In the genomic region with DNA sequence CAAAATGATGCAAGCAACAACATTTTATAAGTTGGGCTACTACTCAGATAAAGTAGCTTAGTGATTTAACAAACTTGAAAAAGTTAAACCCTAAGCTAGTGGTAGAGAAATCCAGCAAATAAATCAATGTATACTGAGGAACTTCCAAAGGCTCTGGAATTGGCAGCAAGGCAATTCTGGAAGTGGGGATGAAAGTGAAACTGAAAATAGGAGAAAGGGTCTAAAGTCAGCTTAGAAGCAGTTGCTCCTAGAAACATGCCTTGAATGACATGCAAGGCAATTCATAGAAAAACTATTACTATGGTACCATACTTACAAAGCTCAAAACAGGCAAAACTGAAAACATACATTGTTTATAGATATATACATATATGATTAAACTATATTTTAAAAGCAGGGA, we compare ENCODE assay signal across 30 cellular contexts.
DNase-seq lines count a peak whose midpoint lies in the region; ATAC-seq, FAIRE-seq and TF ChIP-seq lines count a peak whose summit lies in the region.
"Had no signal": no experiment of that assay in that cellular context is flagged by ENCODE, and none has a peak within 500 bp of the region (broad histone marks: within the 10 kb centered on the region; RNA-seq: fewer than 3 reads in every experiment).

No MANE protein-coding gene starts in this region.

- ATAC-seq in SK-N-SH treated with all-trans-retinoic acid at 6 μM for 48 hours = peak; percentile 62
- ATAC-seq in WTC11 = no peak
- ATAC-seq: foreskin keratinocyte, heart left ventricle had no signal

- H3K9ac ChIP-seq in SK-N-SH = no peak overlapping the region
- H3K9ac ChIP-seq in smooth muscle cell (ENCODE audit: low read depth) = no peak overlapping the region
- no peak overlapping the region for H3K9ac ChIP-seq in endodermal cell (ENCODE audit: extremely low read depth, low read length, poor library complexity, severe bottlenecking)

- TF ChIP-seq RAD21 in SK-N-SH (IDR thresholded peaks at IDR 0.05; ENCODE audit: low read length) = no peak

- H3K79me2 ChIP-seq in SK-N-SH (ENCODE audit: insufficient read depth) (no peaks in the 10 kb centered on the region), smooth muscle cell (ENCODE audit: low read depth) (no peaks in the 10 kb centered on the region)

- FAIRE-seq in islet of Langerhans (lab: Jason Lieb, UNC) = peak; percentile 5

- H3K4me2 ChIP-seq in SK-N-SH (no peak overlapping the region), smooth muscle cell (peak overlapping the region; percentile 65)

- H3K9me3 ChIP-seq in SK-N-SH = no peaks in the 10 kb centered on the region; the same call in none of the 2 replicates
- H3K9me3 ChIP-seq in smooth muscle cell (replicated peaks; ENCODE audit: low read depth) = no peaks in the 10 kb centered on the region
- peaks cover 21% of the 10 kb centered on the region for H3K9me3 ChIP-seq in endodermal cell (ENCODE audit: control insufficient read depth, low read length)
- H3K9me3 ChIP-seq: neutrophil had no signal

- H3K27ac ChIP-seq in SK-N-SH (ENCODE audit: low read depth in 2 of 2, low read length in 1 of 2) = no peak overlapping the region
- no peak overlapping the region for H3K27ac ChIP-seq in smooth muscle cell (ENCODE audit: low read depth)
- no peak overlapping the region for H3K27ac ChIP-seq in endodermal cell (ENCODE audit: low read depth, low read length)
- H3K27ac ChIP-seq: foreskin keratinocyte, heart left ventricle, neutrophil, sigmoid colon, uterus, VCaP had no signal

- peaks cover 30% of the 10 kb centered on the region for H3K9me3 Mint-ChIP-seq in WTC11
- peaks cover 30% of the 10 kb centered on the region for H3K9me3 Mint-ChIP-seq in endodermal cell

- CTCF ChIA-PET in SK-N-SH (lab: Yijun Ruan, JAX) (interaction anchor here (1.0 to 3.3 kb wide), 4 partner anchors 20 to 290 kb away, joined by 3 to 13 read pairs (median 6); no protein-coding TSS in a partner anchor), WTC11 (lab: Charles Lee) (interaction anchor here (0.9 to 5.7 kb wide), 4 partner anchors 20 to 285 kb away, joined by 3 to 22 read pairs (median 4); no protein-coding TSS in a partner anchor)

- H3K36me3 ChIP-seq in SK-N-SH (replicated peaks in 1 of 2; ENCODE audit: control insufficient read depth in 1 of 2, insufficient read depth in 2 of 2, low read length in 1 of 2) = no peaks in the 10 kb centered on the region
- H3K36me3 ChIP-seq in smooth muscle cell (ENCODE audit: low read depth) = peaks cover 7% of the 10 kb centered on the region
- H3K36me3 ChIP-seq in endodermal cell (ENCODE audit: control insufficient read depth, insufficient read depth, low read length) = no peaks in the 10 kb centered on the region
- H3K36me3 ChIP-seq: heart left ventricle, neutrophil, sigmoid colon, uterus had no signal

- H3K27me3 ChIP-seq in SK-N-SH (ENCODE audit: insufficient read depth) (no peaks in the 10 kb centered on the region), smooth muscle cell (ENCODE audit: low read depth) (no peaks in the 10 kb centered on the region), endodermal cell (ENCODE audit: control insufficient read depth, insufficient read depth, low read length, poor library complexity, severe bottlenecking) (no peaks in the 10 kb centered on the region)
- H3K27me3 ChIP-seq: foreskin keratinocyte, neutrophil, sigmoid colon, uterus had no signal

- H3F3A ChIP-seq in SK-N-SH (replicated peaks; ENCODE audit: insufficient read depth) (no peaks in the 10 kb centered on the region), smooth muscle cell (ENCODE audit: low read depth) (no peaks in the 10 kb centered on the region)

- no peak overlapping the region for H3K4me3 ChIP-seq in SK-N-SH (ENCODE audit: low read depth in 2 of 2, low read length in 1 of 2)
- no peak overlapping the region for H3K4me3 ChIP-seq in smooth muscle cell
- no peak overlapping the region for H3K4me3 ChIP-seq in endodermal cell (ENCODE audit: low read length)
- H3K4me3 ChIP-seq: heart left ventricle, sigmoid colon, uterus had no signal

- peaks cover 19% of the 10 kb centered on the region for H3K36me3 Mint-ChIP-seq in WTC11
- peaks cover 7% of the 10 kb centered on the region for H3K36me3 Mint-ChIP-seq in endodermal cell (ENCODE audit: low read depth)
- H3K36me3 Mint-ChIP-seq: brain had no signal

- H4K20me1 ChIP-seq in SK-N-SH (ENCODE audit: insufficient read depth) = no peaks in the 10 kb centered on the region
- no peaks in the 10 kb centered on the region for H4K20me1 ChIP-seq in smooth muscle cell (ENCODE audit: low read depth)

- H3K27ac Mint-ChIP-seq in WTC11 (no peak overlapping the region), endodermal cell (no peak overlapping the region)
- H3K27ac Mint-ChIP-seq: activated T-cell treated with anti-CD3 and anti-CD28 coated beads, Interleukin-2, amount 50 U/mL, for 24 hours; brain; CD4-positive, alpha-beta T cell; H9; naive B cell; progenitor cell of endocrine pancreas; stimulated activated naive CD8-positive, alpha-beta T cell treated with anti-CD3 and anti-CD28 coated beads, Interleukin-15, Interleukin-2, amounts not matched to agents 100 ng/mL and 50 ng/mL, for 24 hours had no signal

- H2AFZ ChIP-seq in SK-N-SH (ENCODE audit: low read depth) = no peak overlapping the region
- H2AFZ ChIP-seq in smooth muscle cell (ENCODE audit: low read depth) = no peak overlapping the region

- DNase-seq in SK-N-SH (no peak), amniotic epithelial cell (ENCODE audit: low read depth) (peak; percentile 7), smooth muscle cell (lab: John Stamatoyannopoulos, UW; ENCODE audit: unreplicated experiment) (no peak), WTC11 (ENCODE audit: low spot score) (no peak), endodermal cell (no peak)
- DNase-seq in stimulated activated CD4-positive, alpha-beta T cell treated with anti-CD3 and anti-CD28 coated beads, Interleukin-4, amount 100 ng/mL, for 24 hours = no peak
- DNase-seq: 8988T; activated CD4-positive, alpha-beta T cell treated with anti-CD3 and anti-CD28 coated beads for 48 hours; activated gamma-delta T cell treated with Interleukin-2 at 50 U/mL for 16 hours; activated T-cell treated with anti-CD3 and anti-CD28 coated beads, Interleukin-2, amount 50 U/mL, for 24 hours; AML-193; CD4-positive, alpha-beta T cell; foreskin keratinocyte; H9; heart left ventricle; naive B cell; NCI-H1105; NCI-H2029; NCI-H526 treated with DMSO at 0.1 percent for 48 hours; RPMI8226; sigmoid colon; T-helper 2 cell; uterus had no signal

- H3K27me3 Mint-ChIP-seq in WTC11 (ENCODE audit: low read depth) = no peaks in the 10 kb centered on the region; the same call in 1 of the 2 replicates
- H3K27me3 Mint-ChIP-seq in endodermal cell (ENCODE audit: insufficient read depth) = no peaks in the 10 kb centered on the region
- H3K27me3 Mint-ChIP-seq: stimulated activated naive CD8-positive, alpha-beta T cell treated with anti-CD3 and anti-CD28 coated beads, Interleukin-15, Interleukin-2, amounts not matched to agents 100 ng/mL and 50 ng/mL, for 24 hours had no signal

- POLR2A ChIA-PET in SK-N-SH (lab: Yijun Ruan, JAX) (no interaction called here), WTC11 (lab: Charles Lee) (no interaction called here)

- H3K4me1 Mint-ChIP-seq in WTC11 (peaks cover 32% of the 10 kb centered on the region), endodermal cell (peaks cover 49% of the 10 kb centered on the region)
- H3K4me1 Mint-ChIP-seq: naive B cell had no signal

- TF ChIP-seq EP300 in SK-N-SH (IDR thresholded peaks at IDR 0.05; ENCODE audit: borderline replicate concordance in 1 of 2, low read depth in 1 of 2, low read length in 1 of 2) = no peak

- H3K9me2 ChIP-seq in SK-N-SH = no peaks in the 10 kb centered on the region

- H3K4me3 Mint-ChIP-seq in WTC11 = no peak overlapping the region
- H3K4me3 Mint-ChIP-seq in endodermal cell = no peak overlapping the region
- H3K4me3 Mint-ChIP-seq: activated T-cell treated with anti-CD3 and anti-CD28 coated beads, Interleukin-2, amount 50 U/mL, for 24 hours; brain; CD4-positive, alpha-beta T cell; H9; naive B cell; stimulated activated naive CD8-positive, alpha-beta T cell treated with anti-CD3 and anti-CD28 coated beads, Interleukin-15, Interleukin-2, amounts not matched to agents 100 ng/mL and 50 ng/mL, for 24 hours had no signal

- no peaks in the 10 kb centered on the region; a peak in 1 of 4 replicates for H3K4me1 ChIP-seq in SK-N-SH (ENCODE audit: control insufficient read depth in 1 of 2, insufficient read depth in 2 of 2, low read depth in 1 of 2, low read length in 1 of 2)
- H3K4me1 ChIP-seq in smooth muscle cell (ENCODE audit: low read depth) = no peaks in the 10 kb centered on the region
- peaks cover 12% of the 10 kb centered on the region for H3K4me1 ChIP-seq in endodermal cell (ENCODE audit: control insufficient read depth, insufficient read depth, low read length)
- H3K4me1 ChIP-seq: foreskin keratinocyte, heart left ventricle, sigmoid colon, uterus had no signal

- TF ChIP-seq CTCF in SK-N-SH (IDR thresholded peaks at IDR 0.05) (no peak), smooth muscle cell (IDR thresholded peaks at IDR 0.05; ENCODE audit: borderline replicate concordance, insufficient read depth, poor library complexity, severe bottlenecking) (no peak), WTC11 (IDR thresholded peaks at IDR 0.05) (no peak), endodermal cell (conservative IDR thresholded peaks at IDR 0.05) (no peak)

TF ChIP-seq in SK-N-SH treated with all-trans-retinoic acid at 6 μM for 48 hours, 23 proteins besides CTCF, POLR2A, EP300 and RAD21 (continues in another document):
- TF ChIP-seq GLIS3 (CRISPR knock-in tag; IDR thresholded peaks at IDR 0.05) (no peak), RARB (CRISPR knock-in tag; IDR thresholded peaks at IDR 0.05) (no peak), BACH2 (CRISPR knock-in tag; IDR thresholded peaks at IDR 0.05; ENCODE audit: borderline replicate concordance) (no peak)

TF ChIP-seq in WTC11, 78 proteins besides CTCF, POLR2A, EP300 and RAD21:
- TF ChIP-seq, protein P1, sequence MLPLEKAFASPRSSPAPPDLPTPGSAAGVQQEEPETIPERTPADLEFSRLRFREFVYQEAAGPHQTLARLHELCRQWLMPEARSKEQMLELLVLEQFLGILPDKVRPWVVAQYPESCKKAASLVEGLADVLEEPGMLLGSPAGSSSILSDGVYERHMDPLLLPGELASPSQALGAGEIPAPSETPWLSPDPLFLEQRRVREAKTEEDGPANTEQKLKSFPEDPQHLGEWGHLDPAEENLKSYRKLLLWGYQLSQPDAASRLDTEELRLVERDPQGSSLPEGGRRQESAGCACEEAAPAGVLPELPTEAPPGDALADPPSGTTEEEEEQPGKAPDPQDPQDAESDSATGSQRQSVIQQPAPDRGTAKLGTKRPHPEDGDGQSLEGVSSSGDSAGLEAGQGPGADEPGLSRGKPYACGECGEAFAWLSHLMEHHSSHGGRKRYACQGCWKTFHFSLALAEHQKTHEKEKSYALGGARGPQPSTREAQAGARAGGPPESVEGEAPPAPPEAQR (CRISPR knock-in tag; IDR thresholded peaks at IDR 0.05) = no peak
- TF ChIP-seq NR1H2 (CRISPR knock-in tag; IDR thresholded peaks at IDR 0.05) (no peak), SP1 (CRISPR knock-in tag; conservative IDR thresholded peaks at IDR 0.05) (no peak), PRRX2 (CRISPR knock-in tag; IDR thresholded peaks at IDR 0.05) (no peak), ZNF138 (CRISPR knock-in tag; conservative IDR thresholded peaks at IDR 0.05) (no peak)
